Comparison of ENCODE assay signal across 10 cellular contexts in genomic region chr12:92185052-92185451, GRCh38. TPM values are rescaled to one million over a fixed set of nuclear protein-coding genes. Genes with fewer than 3 reads are reported as not detected.
DNase-seq lines count a peak whose midpoint lies in the region; ATAC-seq and TF ChIP-seq lines count a peak whose summit lies in the region.
"Had no signal": no experiment of that assay in that cellular context is flagged by ENCODE, and none has a peak within 500 bp of the region (broad histone marks: within the 10 kb centered on the region; RNA-seq: fewer than 3 reads in every experiment).

No MANE protein-coding gene starts in this region.

- CTCF ChIA-PET in T-cell (lab: Charles Lee) = interaction anchor here in 1 of 2 donors (0.8 kb wide), 1 partner anchor 39 kb away, joined by 3 read pairs; the partner anchor contains the start of gene BTG1

- peaks cover 4% of the 10 kb centered on the region for H3K36me3 Mint-ChIP-seq in T-cell
- H3K36me3 Mint-ChIP-seq in stimulated activated naive CD8-positive, alpha-beta T cell treated with anti-CD3 and anti-CD28 coated beads, Interleukin-15, Interleukin-2, amounts not matched to agents 100 ng/mL and 50 ng/mL, for 24 hours (ENCODE audit: low read depth) = peaks cover 4% of the 10 kb centered on the region

- peak; percentile 82 for ATAC-seq in HG02870 (IDR thresholded peaks at IDR 0.05; ENCODE audit: unreplicated experiment)
- ATAC-seq in T-cell (replicated peaks in 1 of 4) = peak; percentile 84 to 96 (median 92)

- POLR2A ChIA-PET in T-cell (lab: Charles Lee) = interaction anchor here in 1 of 2 donors (0.6 to 2.2 kb wide), 3 partner anchors 29 to 358 kb away, joined by 3 to 13 read pairs (median 3); partner anchors contain the start of gene BTG1

- H3K27me3 Mint-ChIP-seq in T-cell = no peaks in the 10 kb centered on the region
- no peaks in the 10 kb centered on the region for H3K27me3 Mint-ChIP-seq in stimulated activated naive CD8-positive, alpha-beta T cell treated with anti-CD3 and anti-CD28 coated beads, Interleukin-15, Interleukin-2, amounts not matched to agents 100 ng/mL and 50 ng/mL, for 24 hours

- H3K4me3 Mint-ChIP-seq in T-cell = peak overlapping the region; percentile 43 to 60 (median 47)
- peak overlapping the region; percentile 56 for H3K4me3 Mint-ChIP-seq in stimulated activated naive CD8-positive, alpha-beta T cell treated with anti-CD3 and anti-CD28 coated beads, Interleukin-15, Interleukin-2, amounts not matched to agents 100 ng/mL and 50 ng/mL, for 24 hours

- H3K9me3 Mint-ChIP-seq in T-cell = peaks cover 0 to 5% (median 4%) of the 10 kb centered on the region in 3 donors
- peaks cover 8% of the 10 kb centered on the region for H3K9me3 Mint-ChIP-seq in stimulated activated naive CD8-positive, alpha-beta T cell treated with anti-CD3 and anti-CD28 coated beads, Interleukin-15, Interleukin-2, amounts not matched to agents 100 ng/mL and 50 ng/mL, for 24 hours

- H3K4me1 Mint-ChIP-seq in T-cell = peaks cover 50 to 56% (median 52%) of the 10 kb centered on the region in 3 donors
- H3K4me1 Mint-ChIP-seq in stimulated activated naive CD8-positive, alpha-beta T cell treated with anti-CD3 and anti-CD28 coated beads, Interleukin-15, Interleukin-2, amounts not matched to agents 100 ng/mL and 50 ng/mL, for 24 hours (ENCODE audit: low read depth) = peaks cover 55% of the 10 kb centered on the region

- no peak for TF ChIP-seq POLR2A in erythroblast (IDR thresholded peaks at IDR 0.05; ENCODE audit: low read length)

- peak overlapping the region; percentile 81 to 91 for H3K27ac Mint-ChIP-seq in T-cell
- peak overlapping the region; percentile 93 for H3K27ac Mint-ChIP-seq in stimulated activated naive CD8-positive, alpha-beta T cell treated with anti-CD3 and anti-CD28 coated beads, Interleukin-15, Interleukin-2, amounts not matched to agents 100 ng/mL and 50 ng/mL, for 24 hours

- DNase-seq in activated naive CD4-positive, alpha-beta T cell treated with Interleukin-2 at 50 U/mL for 16 hours = peak; percentile 6
- no peak for DNase-seq in activated naive CD4-positive, alpha-beta T cell (lab: John Stamatoyannopoulos, UW)
- DNase-seq in T-cell (peak in 17 of 34 experiments; percentile 4 to 35 (median 15)), NOMO-1 treated with DMSO at 0.1 percent for 48 hours (lab: John Stamatoyannopoulos, UW; ENCODE audit: unreplicated experiment) (no peak), erythroblast (lab: John Stamatoyannopoulos, UW) (no peak), cerebellar cortex (ENCODE audit: low spot score) (no peak)
- DNase-seq: NCI-H1092 treated with DMSO at 0.1 percent for 48 hours, right lobe of liver had no signal

RNA-seq across cellular contexts. Expression of gene BTG1, which starts 39.4 kb away (rescaled TPM):
- total RNA-seq in T-cell = 1,000 to 10,000 TPM in 2 of 5 donors, 100 to 1,000 TPM in 3; 484 to 1,238 (median 551) TPM
